In the genomic region with DNA sequence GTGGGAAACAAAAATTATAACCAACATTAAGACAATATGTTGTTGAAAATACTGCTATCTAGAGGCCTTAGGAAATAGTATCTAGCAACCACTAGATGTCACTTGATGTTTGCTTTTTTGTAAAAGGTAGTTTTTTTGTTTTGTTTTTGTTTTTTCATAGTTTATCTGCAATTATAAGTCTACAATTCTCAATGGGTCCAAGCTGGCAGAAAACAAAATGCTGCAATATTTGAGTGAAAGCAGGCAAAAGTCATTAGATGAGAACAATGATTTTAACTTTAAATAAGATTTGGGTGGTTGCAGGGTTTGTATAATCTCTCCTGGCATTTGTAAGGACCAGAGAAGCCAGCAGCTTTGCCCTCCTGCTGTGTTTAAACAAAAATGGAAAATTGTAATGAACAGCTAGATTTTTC, we compare ENCODE assay signal across 7 cellular contexts. TPM values are rescaled to one million over a fixed set of nuclear protein-coding genes. Genes with fewer than 3 reads are reported as not detected.
DNase-seq lines count a peak whose midpoint lies in the region; ATAC-seq and TF ChIP-seq lines count a peak whose summit lies in the region.

No MANE protein-coding gene starts in this region.

- H3K9me3 ChIP-seq in breast epithelium = no peaks in the 10 kb centered on the region
- H3K9me3 ChIP-seq in lower lobe of right lung = no peaks in the 10 kb centered on the region

- H3K27ac ChIP-seq in breast epithelium (no peak overlapping the region), lower lobe of right lung (peak overlapping the region; percentile 22)

- H3K4me3 ChIP-seq in breast epithelium (no peak overlapping the region), lower lobe of right lung (no peak overlapping the region)

- H3K27me3 ChIP-seq in breast epithelium = no peaks in the 10 kb centered on the region
- H3K27me3 ChIP-seq in lower lobe of right lung (ENCODE audit: low read depth) = no peaks in the 10 kb centered on the region

- peak in 1 of 2 donors; percentile 41 for ATAC-seq in lower lobe of right lung

- no peaks in the 10 kb centered on the region for H3K36me3 ChIP-seq in breast epithelium
- H3K36me3 ChIP-seq in lower lobe of right lung = no peaks in the 10 kb centered on the region

- TF ChIP-seq CTCF in GM13977 (IDR thresholded peaks at IDR 0.05; ENCODE audit: extremely low read depth, insufficient read depth, missing control alignments) (peak; percentile 56), breast epithelium (IDR thresholded peaks at IDR 0.05) (peak; percentile 20 to 73 (median 53)), lower lobe of right lung (IDR thresholded peaks at IDR 0.05) (peak; percentile 68)

- in situ Hi-C loops in GM13977 (cut with MboI; ENCODE audit: low pct_unique_long_range_greater_than_20kb, low sequenced_read_pairs, unreplicated experiment) = loop anchor here (25.0 kb wide), 2 partner anchors 454 to 1054 kb away; partner anchors contain the start of genes CEP152 and FGF7

- no peaks in the 10 kb centered on the region for H3K4me1 ChIP-seq in breast epithelium
- H3K4me1 ChIP-seq in lower lobe of right lung = peaks cover 7% of the 10 kb centered on the region

- no peak for TF ChIP-seq POLR2A in breast epithelium (IDR thresholded peaks at IDR 0.05)

- DNase-seq in GM13977 (ENCODE audit: low spot score) (peak; percentile 17), NCI-H1105 treated with DMSO at 0.1 percent for 48 hours (lab: John Stamatoyannopoulos, UW) (peak; percentile 50), breast epithelium (ENCODE audit: low spot score in 2 of 2) (no peak), lower lobe of right lung (no peak), NK-92 (lab: John Stamatoyannopoulos, UW; ENCODE audit: unreplicated experiment) (no peak), OCI-M2 (lab: John Stamatoyannopoulos, UW; ENCODE audit: unreplicated experiment) (no peak), 8988T (no peak)

- intact Hi-C loops in breast epithelium (cut with DNase I; ENCODE audit: low total_unique reads) = no loop called here
- intact Hi-C loops in lower lobe of right lung (cut with DNase I) = no loop called here

RNA-seq across cellular contexts. Expression of gene DUT, which starts 27.0 kb away (rescaled TPM):
- total RNA-seq in breast epithelium = 100 to 1,000 TPM; 101 to 105 (median 105) TPM
- 100 TPM for total RNA-seq in lower lobe of right lung

Comparison
In these comparisons a context has a peak if more than half of its experiments do, and no peak if none do; other contexts are left out.
1. DNase-seq: peak in GM13977 (single experiment) and NCI-H1105 treated with DMSO at 0.1 percent for 48 hours (single experiment); none in breast epithelium (0 of 2), lower lobe of right lung (single experiment), NK-92 (single experiment), OCI-M2 (single experiment) and 8988T (single experiment).
2. Peak in every context shown above with its lines, with median percentiles within 50 percentile points of each other: CTCF ChIP-seq.